In genomic region chr10:74234569-74234968, GRCh38 we compare ENCODE assay signal across 12 cellular contexts.
DNase-seq lines count a peak whose midpoint lies in the region; ATAC-seq and TF ChIP-seq lines count a peak whose summit lies in the region.
"Had no signal": no experiment of that assay in that cellular context is flagged by ENCODE, and none has a peak within 500 bp of the region (broad histone marks: within the 10 kb centered on the region; RNA-seq: fewer than 3 reads in every experiment).

No MANE protein-coding gene starts in this region.

- H3K4me3 ChIP-seq in BJ (ENCODE audit: low read depth, low read length) (no peak overlapping the region), HEK293 (ENCODE audit: low read depth, low read length) (no peak overlapping the region), brain microvascular endothelial cell (ENCODE audit: low read depth, low read length) (no peak overlapping the region)

- H3K4me1 ChIP-seq in HEK293 (ENCODE audit: control insufficient read depth, insufficient read depth, low read length), result no peaks in the 10 kb centered on the region

- no peaks in the 10 kb centered on the region for H3K27me3 Mint-ChIP-seq in nephron (ENCODE audit: low read depth)
- no peaks in the 10 kb centered on the region for H3K27me3 Mint-ChIP-seq in activated T-cell treated with anti-CD3 and anti-CD28 coated beads, Interleukin-2, amount 50 U/mL, for 4 hours (ENCODE audit: low read depth)

- H3K27me3 ChIP-seq in BJ (ENCODE audit: control insufficient read depth, insufficient read depth, low read length) (no peaks in the 10 kb centered on the region), brain microvascular endothelial cell (replicated peaks) (no peaks in the 10 kb centered on the region)

- CTCF ChIA-PET in BJ (lab: Yijun Ruan, JAX), result interaction anchor here (0.6 to 3.1 kb wide), 11 partner anchors 9 to 348 kb away, joined by 3 to 17 read pairs (median 5); partner anchors contain the start of genes ADK and AP3M1
- CTCF ChIA-PET in HEK293 (lab: Yijun Ruan, JAX), result interaction anchor here (0.6 to 2.9 kb wide), 19 partner anchors 9 to 866 kb away, joined by 3 to 16 read pairs (median 3); partner anchors contain the start of gene CAMK2G

- DNase-seq in BJ (ENCODE audit: low read depth) (no peak), brain microvascular endothelial cell (no peak), GF-D8 (lab: John Stamatoyannopoulos, UW) (no peak), NCI-H345 treated with DMSO at 0.1 percent for 48 hours (lab: John Stamatoyannopoulos, UW; ENCODE audit: unreplicated experiment) (no peak)
- no peak for DNase-seq in activated T-cell treated with anti-CD3 and anti-CD28 coated beads, Interleukin-2, amount 50 U/mL, for 4 hours
- DNase-seq: amygdala; NCI-H2081; stimulated activated CD4-positive, alpha-beta T cell treated with anti-CD3 and anti-CD28 coated beads, Interleukin-15, amount 100 ng/mL, for 24 hours; WERI-Rb-1 had no signal

- no peaks in the 10 kb centered on the region for H3K9me3 Mint-ChIP-seq in nephron
- H3K9me3 Mint-ChIP-seq in activated T-cell treated with anti-CD3 and anti-CD28 coated beads, Interleukin-2, amount 50 U/mL, for 4 hours, result no peaks in the 10 kb centered on the region

- no peak overlapping the region for H3K4me3 Mint-ChIP-seq in nephron
- no peak overlapping the region for H3K4me3 Mint-ChIP-seq in activated T-cell treated with anti-CD3 and anti-CD28 coated beads, Interleukin-2, amount 50 U/mL, for 4 hours

- ATAC-seq in HG03460 (IDR thresholded peaks at IDR 0.05; ENCODE audit: unreplicated experiment), result no peak
- ATAC-seq in activated T-cell treated with anti-CD3 and anti-CD28 coated beads, Interleukin-2, amount 50 U/mL, for 4 hours, result no peak

- H3K36me3 ChIP-seq in BJ (ENCODE audit: control insufficient read depth, insufficient read depth, low read length) (no peaks in the 10 kb centered on the region), HEK293 (ENCODE audit: control insufficient read depth in 2 of 2, insufficient read depth in 1 of 2, low read length in 2 of 2) (no peaks in the 10 kb centered on the region), brain microvascular endothelial cell (replicated peaks) (no peaks in the 10 kb centered on the region)
- H3K36me3 ChIP-seq: WERI-Rb-1 had no signal

- no peaks in the 10 kb centered on the region for H3K9me3 ChIP-seq in HEK293 (ENCODE audit: control insufficient read depth, insufficient read depth, low read depth, low read length)

- H3K4me1 Mint-ChIP-seq in nephron, result no peaks in the 10 kb centered on the region
- H3K4me1 Mint-ChIP-seq in activated T-cell treated with anti-CD3 and anti-CD28 coated beads, Interleukin-2, amount 50 U/mL, for 4 hours (ENCODE audit: low read depth), result peaks cover 11% of the 10 kb centered on the region

- TF ChIP-seq CTCF in BJ (IDR thresholded peaks at IDR 0.05; ENCODE audit: insufficient read depth, low read depth, low read length) (peak; percentile 44), HEK293 (tag by site-specific recombination; IDR thresholded peaks at IDR 0.05) (no peak), brain microvascular endothelial cell (IDR thresholded peaks at IDR 0.05; ENCODE audit: low read depth, low read length, missing control alignments) (peak; percentile 20), nephron (IDR thresholded peaks at IDR 0.05; ENCODE audit: unreplicated experiment in 3 of 3) (peak; percentile 36 to 52 (median 41))

- H3K27ac Mint-ChIP-seq in nephron, result no peak overlapping the region

- no peaks in the 10 kb centered on the region for H3K36me3 Mint-ChIP-seq in nephron (ENCODE audit: low read depth)
- no peaks in the 10 kb centered on the region for H3K36me3 Mint-ChIP-seq in activated T-cell treated with anti-CD3 and anti-CD28 coated beads, Interleukin-2, amount 50 U/mL, for 4 hours (ENCODE audit: insufficient read depth)

- POLR2A ChIA-PET in BJ (lab: Charles Lee), result no interaction called here
- POLR2A ChIA-PET in HEK293 (lab: Yijun Ruan, JAX), result interaction anchor here (1.1 kb wide), 1 partner anchor 116 kb away, joined by 3 read pairs; no protein-coding TSS in a partner anchor

- H3K27ac ChIP-seq in HEK293 (ENCODE audit: extremely low read depth, low read depth, low read length) (no peak overlapping the region), brain microvascular endothelial cell (no peak overlapping the region)
- H3K27ac ChIP-seq: WERI-Rb-1 had no signal

- in situ Hi-C loops in brain microvascular endothelial cell (cut with HindIII; ENCODE audit: low pct_ligation_motif_present, low sequenced_read_pairs), result no loop called here

TF ChIP-seq in HEK293, 187 proteins besides CTCF, POLR2A, EP300 and RAD21:
- TF ChIP-seq PRDM6 (tag by site-specific recombination; IDR thresholded peaks at IDR 0.05), result 0 out of 2 replicates have a peak, but pooled peaks have one; percentile 23
- TF ChIP-seq ZNF555 (tag by site-specific recombination; conservative IDR thresholded peaks at IDR 0.05), result no peak
- peak; percentile 37 for TF ChIP-seq ZNF654 (tag by site-specific recombination; IDR thresholded peaks at IDR 0.05; ENCODE audit: low read depth)
TF ChIP-seq in HEK293: peak in this region for 2.
